ENCODE assay signal across 8 cellular contexts in the genomic region with DNA sequence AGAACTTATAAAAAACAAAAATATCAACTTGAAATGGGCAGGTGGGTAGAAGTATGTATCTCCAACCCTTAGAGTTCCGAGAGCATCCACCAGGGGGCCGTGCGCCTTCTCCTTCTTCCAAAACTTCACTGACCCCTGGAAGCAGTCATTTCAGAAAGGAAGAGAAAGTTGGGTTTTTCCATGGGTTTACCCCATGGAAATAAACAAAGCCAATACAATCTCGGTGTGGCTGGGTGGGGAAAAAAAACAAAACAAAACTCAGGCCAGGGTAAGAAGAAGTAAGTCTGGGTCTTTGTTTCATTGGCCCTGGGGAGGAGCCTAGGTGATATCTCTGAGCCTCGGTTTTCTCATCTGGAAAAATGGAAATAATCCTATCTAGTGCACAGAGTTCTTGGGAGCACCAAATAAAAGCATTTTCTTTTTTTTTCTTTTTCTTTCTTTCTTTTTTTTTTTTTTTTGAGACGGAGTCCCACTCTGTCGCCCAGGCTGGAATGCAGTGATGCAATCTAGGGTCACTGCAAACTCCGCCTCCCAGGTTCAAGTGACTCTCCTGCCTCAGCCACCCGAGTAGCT. TPM values are rescaled to one million over a fixed set of nuclear protein-coding genes. Genes with fewer than 3 reads are reported as not detected.
DNase-seq lines count a peak whose midpoint lies in the region; ATAC-seq and TF ChIP-seq lines count a peak whose summit lies in the region.

No MANE protein-coding gene starts in this region.

- ATAC-seq in activated CD4-positive, CD25-positive, alpha-beta regulatory T cell treated with anti-CD3 and anti-CD28 coated beads, Interleukin-2, amount 50 U/mL, for 24 hours = peak; percentile 58 to 64
- peak; percentile 64 to 73 for ATAC-seq in lower lobe of right lung
- no peak for ATAC-seq in GM19035 (IDR thresholded peaks at IDR 0.05; ENCODE audit: unreplicated experiment)

- peaks cover 6% of the 10 kb centered on the region for H3K4me1 ChIP-seq in lower lobe of right lung

- no peaks in the 10 kb centered on the region for H3K9me3 ChIP-seq in lower lobe of right lung

- no peaks in the 10 kb centered on the region for H3K36me3 ChIP-seq in lower lobe of right lung

- H3K27me3 ChIP-seq in lower lobe of right lung (ENCODE audit: low read depth) = no peaks in the 10 kb centered on the region

- intact Hi-C loops in lower lobe of right lung (cut with DNase I) = no loop called here

- no peak overlapping the region for H3K4me3 ChIP-seq in lower lobe of right lung

- peak; percentile 2 for DNase-seq in GF-D8 (lab: John Stamatoyannopoulos, UW)
- DNase-seq in M059J (ENCODE audit: low read depth) = peak; percentile 38
- DNase-seq in cerebellar cortex (ENCODE audit: low spot score) = peak; percentile 51
- peak; percentile 64 for DNase-seq in lower lobe of right lung
- peak; percentile 54 for DNase-seq in stimulated activated CD8-positive, alpha-beta memory T cell treated with anti-CD3 and anti-CD28 coated beads, Interleukin-4, amount 100 ng/mL, for 24 hours (ENCODE audit: low read depth)
- no peak for DNase-seq in superior temporal gyrus (ENCODE audit: extremely low spot score)

- TF ChIP-seq CTCF in lower lobe of right lung (IDR thresholded peaks at IDR 0.05) = peak; percentile 72

- no peak overlapping the region for H3K27ac ChIP-seq in lower lobe of right lung

RNA-seq across cellular contexts. Expression of a gene that starts 33.6 kb away (rescaled TPM):
- total RNA-seq in M059J (2014; rRNA removed; shearing (Covaris generic)) = not detected in 2 replicates
- 0.24 TPM for total RNA-seq in lower lobe of right lung

RNA-seq across cellular contexts. Expression of a gene that starts 40.6 kb away (rescaled TPM):
- 3.9 and 9.7 TPM in 2 replicates for total RNA-seq in M059J (2014; rRNA removed; shearing (Covaris generic))
- 44.0 TPM for total RNA-seq in lower lobe of right lung
